ENCODE assay signal across 34 cellular contexts in the genomic region with DNA sequence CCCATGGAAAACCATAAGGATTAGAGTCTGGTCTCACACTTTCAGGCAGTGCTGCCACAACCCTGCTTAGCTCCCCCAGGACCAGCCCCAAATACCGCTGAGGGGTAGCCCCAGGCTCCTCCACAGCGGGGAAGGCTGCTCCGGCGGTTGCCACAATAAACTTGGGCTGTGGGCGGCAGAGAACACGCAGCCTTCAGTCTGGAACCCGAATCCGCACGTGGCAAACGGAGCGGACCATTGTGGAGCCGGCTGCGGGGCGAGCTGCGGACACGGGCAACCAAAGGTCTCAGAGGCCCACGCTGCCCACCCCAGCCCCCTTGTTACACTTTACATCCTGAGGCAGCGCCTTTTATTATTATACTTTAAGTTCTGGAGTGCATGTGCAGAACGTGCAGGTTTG.
"Had no signal": no experiment of that assay in that cellular context is flagged by ENCODE, and none has a peak within 500 bp of the region (broad histone marks: within the 10 kb centered on the region; RNA-seq: fewer than 3 reads in every experiment).

No MANE protein-coding gene starts in this region.

- H3K9me3 ChIP-seq: MG63 had no signal

- H3K4me2 ChIP-seq: KMS-11 had no signal

- DNase-seq: Karpas-422, Kasumi-1, MG63, MM.1S, MV-4-11, NCI-H1048, NCI-H1092, NCI-H1092 treated with DMSO at 0.1 percent for 48 hours, NCI-H1105, NCI-H1105 treated with DMSO at 0.1 percent for 48 hours, NCI-H1417, NCI-H1417 treated with DMSO at 0.1 percent for 48 hours, NCI-H1436, NCI-H1436 treated with DMSO at 0.1 percent for 48 hours, NCI-H146, NCI-H1694, NCI-H1694 treated with DMSO at 0.1 percent for 48 hours, NCI-H187, NCI-H187 treated with DMSO at 0.1 percent for 48 hours, NCI-H1930, NCI-H2029, NCI-H2029 treated with DMSO at 0.1 percent for 48 hours, NCI-H2081, NCI-H2081 treated with DMSO at 0.1 percent for 48 hours, NCI-H2107, NCI-H2171, NCI-H2171 treated with DMSO at 0.1 percent for 48 hours, NCI-H2227 treated with DMSO at 0.1 percent for 48 hours, NCI-H226, NCI-H345, NCI-H446, NCI-H446 treated with DMSO at 0.1 percent for 48 hours, NCI-H510A had no signal

- H3K36me3 ChIP-seq: MG63 had no signal

- H3K9ac ChIP-seq: KMS-11 had no signal

- H3K27me3 ChIP-seq: MG63 had no signal

- H3K4me3 ChIP-seq: MG63 had no signal

- H3K27ac ChIP-seq: KMS-11 had no signal
